11 cellular contexts compared by ENCODE assay signal in genomic region chr6:50819906-50820589, GRCh38. TPM values are rescaled to one million over a fixed set of nuclear protein-coding genes. Genes with fewer than 3 reads are reported as not detected.
DNase-seq lines count a peak whose midpoint lies in the region; ATAC-seq, FAIRE-seq and TF ChIP-seq lines count a peak whose summit lies in the region.
"Had no signal": no experiment of that assay in that cellular context is flagged by ENCODE, and none has a peak within 500 bp of the region (broad histone marks: within the 10 kb centered on the region; RNA-seq: fewer than 3 reads in every experiment).

No MANE protein-coding gene starts in this region.

- H3K9me3 ChIP-seq in endothelial cell of umbilical vein (replicated peaks; ENCODE audit: control insufficient read depth, insufficient read depth, low read length) (no peaks in the 10 kb centered on the region), uterus (no peaks in the 10 kb centered on the region)

- no peak overlapping the region for H3K9ac ChIP-seq in endothelial cell of umbilical vein (replicated peaks; ENCODE audit: extremely low read depth, insufficient read depth, low read length)

- FAIRE-seq in endothelial cell of umbilical vein (lab: Jason Lieb, UNC), result no peak

- H3K4me2 ChIP-seq in endothelial cell of umbilical vein (ENCODE audit: insufficient read depth, low read length), result no peak overlapping the region

- no peaks in the 10 kb centered on the region for H3K9me3 Mint-ChIP-seq in neural crest cell

- dilution Hi-C loops in endothelial cell of umbilical vein (cut with MboI; ENCODE audit: extremely low pct_ligation_motif_present, low sequenced_read_pairs), result no loop called here

- peak; percentile 11 for DNase-seq in COLO668 (lab: John Stamatoyannopoulos, UW; ENCODE audit: unreplicated experiment)
- no peak for DNase-seq in endothelial cell of umbilical vein (ENCODE audit: low read depth, low spot score)
- no peak for DNase-seq in neural crest cell (ENCODE audit: low read depth, low spot score)
- DNase-seq in uterus, result no peak
- DNase-seq in GOT3 (lab: John Stamatoyannopoulos, UW), result no peak
- DNase-seq: activated CD4-positive, CD25-positive, alpha-beta regulatory T cell treated with anti-CD3 and anti-CD28 coated beads, Interleukin-2, amount 50 U/mL, for 72 hours; anterior cingulate cortex had no signal

- no peak for TF ChIP-seq CTCF in endothelial cell of umbilical vein (IDR thresholded peaks at IDR 0.05; ENCODE audit: extremely low read depth in 1 of 2, insufficient read depth in 1 of 2, low read depth in 1 of 2, low read length in 2 of 2)
- TF ChIP-seq CTCF in neural crest cell (conservative IDR thresholded peaks at IDR 0.05), result no peak
- no peak for TF ChIP-seq CTCF in uterus (IDR thresholded peaks at IDR 0.05)

- intact Hi-C loops in endothelial cell of umbilical vein (cut with micrococcal nuclease), result loop anchor here (10.0 kb wide), 1 partner anchor 1035 kb away; no protein-coding TSS in a partner anchor
- intact Hi-C loops in uterus (cut with DNase I; ENCODE audit: low total_unique reads), result no loop called here

- TF ChIP-seq POLR2A in endothelial cell of umbilical vein (IDR thresholded peaks at IDR 0.05; ENCODE audit: low read depth, low read length), result no peak
- no peak for TF ChIP-seq POLR2A in uterus (IDR thresholded peaks at IDR 0.05)

- H3K27me3 ChIP-seq in endothelial cell of umbilical vein (ENCODE audit: control insufficient read depth in 2 of 2, insufficient read depth in 2 of 2, low read length in 2 of 2) (peaks cover 62 to 87% of the 10 kb centered on the region in 2 experiments), uterus (peaks cover 0 to 79% of the 10 kb centered on the region in 2 donors)

- H3K4me1 Mint-ChIP-seq in neural crest cell, result peaks cover 75% of the 10 kb centered on the region

- CTCF ChIA-PET in endothelial cell of umbilical vein (lab: Charles Lee), result interaction anchor here (0.6 kb wide), 1 partner anchor 1209 kb away, joined by 4 read pairs; no protein-coding TSS in a partner anchor

- no peaks in the 10 kb centered on the region for H3K79me2 ChIP-seq in endothelial cell of umbilical vein (ENCODE audit: control insufficient read depth, insufficient read depth, low read length)

- H3K4me3 ChIP-seq in endothelial cell of umbilical vein (replicated peaks in 1 of 3; ENCODE audit: insufficient read depth in 1 of 3, low read depth in 1 of 3, low read length in 3 of 3) (no peak overlapping the region), uterus (no peak overlapping the region)

- peak; percentile 50 for ATAC-seq in HG02885 (IDR thresholded peaks at IDR 0.05; ENCODE audit: poor library complexity, unreplicated experiment)
- ATAC-seq in GM18519 (IDR thresholded peaks at IDR 0.05; ENCODE audit: low FRiP score, unreplicated experiment), result no peak
- no peak for ATAC-seq in HG03521 (IDR thresholded peaks at IDR 0.05; ENCODE audit: unreplicated experiment)

- H3K4me3 Mint-ChIP-seq in neural crest cell, result peak overlapping the region; percentile 96

- H3K27ac ChIP-seq in endothelial cell of umbilical vein (ENCODE audit: insufficient read depth, low read depth, low read length), result no peak overlapping the region
- no peak overlapping the region for H3K27ac ChIP-seq in uterus

- H2AFZ ChIP-seq in endothelial cell of umbilical vein (ENCODE audit: low read depth, low read length), result no peak overlapping the region

- no peaks in the 10 kb centered on the region for H3K36me3 ChIP-seq in endothelial cell of umbilical vein (ENCODE audit: control insufficient read depth in 2 of 2, extremely low read depth in 1 of 2, insufficient read depth in 2 of 2, low read length in 2 of 2)
- H3K36me3 ChIP-seq in uterus, result no peaks in the 10 kb centered on the region

- no peaks in the 10 kb centered on the region for H3K4me1 ChIP-seq in endothelial cell of umbilical vein (ENCODE audit: control insufficient read depth, extremely low read depth, insufficient read depth, low read length)
- peaks cover 0 to 7% of the 10 kb centered on the region in 2 donors for H3K4me1 ChIP-seq in uterus

- POLR2A ChIA-PET in endothelial cell of umbilical vein (lab: Charles Lee), result no interaction called here

- H3K36me3 Mint-ChIP-seq in neural crest cell (ENCODE audit: low read depth), result peaks cover 38% of the 10 kb centered on the region

- BruUV-seq in endothelial cell of umbilical vein (replicated peaks; lab: Mats Ljungman, UMichigan), result no TSS peak

- no peaks in the 10 kb centered on the region for H3K9me1 ChIP-seq in endothelial cell of umbilical vein (replicated peaks; ENCODE audit: control insufficient read depth, extremely low read depth, insufficient read depth, low read length)

- peak overlapping the region; percentile 99 for H3K27ac Mint-ChIP-seq in neural crest cell (ENCODE audit: unreplicated experiment)

- H4K20me1 ChIP-seq in endothelial cell of umbilical vein (replicated peaks; ENCODE audit: control insufficient read depth, extremely low read depth, insufficient read depth, low read length), result no peaks in the 10 kb centered on the region

- peaks cover 95% of the 10 kb centered on the region for H3K27me3 Mint-ChIP-seq in neural crest cell (ENCODE audit: low read depth)

TF ChIP-seq in endothelial cell of umbilical vein, 7 proteins besides CTCF, POLR2A, EP300 and RAD21:
- TF ChIP-seq EZH2 (IDR thresholded peaks at IDR 0.05; ENCODE audit: borderline replicate concordance, low read depth, low read length, severe bottlenecking), result peak; percentile 89
- TF ChIP-seq POLR2AphosphoS5 (IDR thresholded peaks at IDR 0.05; ENCODE audit: insufficient read depth, low read depth, low read length), result no peak
TF ChIP-seq in endothelial cell of umbilical vein: peak in this region for 1.

RNA-seq across cellular contexts. Expression of gene TFAP2B, which starts 1.4 kb away (rescaled TPM):
- total RNA-seq in endothelial cell of umbilical vein (not detected in 2 replicates), neural crest cell (66.1 and 73.3 TPM in 2 replicates), uterus (under 1 TPM in 1 of 4 donors, not detected in 3; 0.41 TPM)
- polyA plus RNA-seq in endothelial cell of umbilical vein, result not detected in 2 replicates
- not detected in 2 replicates for polyA plus RNA-seq in endothelial cell of umbilical vein (2011; cell fraction: cytosol; rRNA removed)
- not detected in 2 replicates for polyA plus RNA-seq in endothelial cell of umbilical vein (2011; cell fraction: nucleus; rRNA removed)
- not detected in 2 replicates for polyA plus RNA-seq in endothelial cell of umbilical vein (2012)
- not detected in 2 replicates for polyA minus RNA-seq in endothelial cell of umbilical vein
- not detected for polyA minus RNA-seq in endothelial cell of umbilical vein (2011; cell fraction: cytosol; rRNA and poly(A)+ RNA removed)
- not detected in 2 replicates for polyA minus RNA-seq in endothelial cell of umbilical vein (2011; cell fraction: nucleus; rRNA and poly(A)+ RNA removed)
- total RNA-seq: glomerular endothelial cell had no signal

Comparison
In these comparisons a context has a peak if more than half of its experiments do, and no peak if none do; other contexts are left out.
1. RNA of gene TFAP2B, which starts 1.4 kb away (total RNA-seq): 66.1 to 73.3 TPM in neural crest cell; 0.41 TPM in uterus and not detected in endothelial cell of umbilical vein; every median in the first group is over 10 times any median in the second.